8 cellular contexts compared by ENCODE assay signal in the genomic region with DNA sequence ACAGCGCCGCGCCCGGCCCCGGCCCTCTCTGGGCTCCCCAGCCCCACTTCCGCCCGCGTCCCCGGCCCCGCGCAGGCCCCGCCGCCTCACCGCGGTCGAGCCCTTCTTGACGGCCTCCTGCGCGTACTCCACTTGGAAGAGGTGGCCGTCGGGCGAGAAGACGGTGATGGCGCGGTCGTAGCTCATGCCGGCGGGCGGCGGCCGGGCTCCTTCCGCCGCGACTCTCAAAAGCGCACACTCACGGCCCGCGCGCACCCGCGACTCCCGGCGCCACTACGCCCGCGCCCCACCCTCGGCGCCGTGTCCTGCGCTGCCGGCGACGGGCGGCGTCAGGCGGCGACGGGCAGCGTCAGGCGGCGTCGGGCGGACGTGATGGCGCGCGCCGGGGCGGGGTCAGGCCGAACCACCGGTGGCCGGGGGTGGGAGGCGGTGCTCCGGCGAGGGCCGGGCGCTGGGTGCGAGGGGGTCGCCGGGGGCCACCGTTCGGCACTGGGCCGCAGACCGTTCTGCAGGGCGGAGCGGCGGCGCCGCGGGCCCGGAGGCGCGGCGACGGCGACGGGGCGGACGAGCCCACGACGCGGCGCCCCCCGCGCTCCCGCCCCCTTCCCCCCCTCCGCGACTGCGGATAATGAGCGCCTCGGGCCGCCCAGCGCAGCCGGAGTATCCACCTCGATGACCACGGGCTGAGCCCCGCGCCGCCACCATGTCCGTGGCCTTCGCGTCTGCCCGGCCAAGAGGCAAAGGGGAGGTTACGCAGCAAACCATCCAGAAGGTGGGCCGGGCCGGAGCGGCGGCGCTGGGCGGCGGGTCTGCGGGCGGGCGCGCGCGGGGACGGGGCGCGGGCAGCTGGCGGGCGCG. TPM values are rescaled to one million over a fixed set of nuclear protein-coding genes. Genes with fewer than 3 reads are reported as not detected.
DNase-seq lines count a peak whose midpoint lies in the region; ATAC-seq and TF ChIP-seq lines count a peak whose summit lies in the region.

TSS of gene PSMA7 (minus strand) at position 277 of the 858 bp plus-strand sequence. CDS start at position 186, 91 bp downstream.
TSS of gene SS18L1 (plus strand) at position 652 of the 858 bp plus-strand sequence. CDS start at position 704, 52 bp downstream.

- H3K4me2 ChIP-seq in KMS-11 = peak within 1 kb of the TSS; percentile 100

- no peak within 1 kb of the TSS for H3K4me3 ChIP-seq in KMS-11 (IDR thresholded peaks at IDR 0.05; ENCODE audit: insufficient read depth, low read depth, low read length)
- H3K4me3 ChIP-seq in SJSA1 = peak within 1 kb of the TSS; percentile 100
- peak within 1 kb of the TSS; percentile 96 for H3K4me3 ChIP-seq in suprapubic skin

- TF ChIP-seq POLR2A in suprapubic skin (IDR thresholded peaks at IDR 0.05) = peak; percentile 71 to 76

- DNase-seq in Daoy (ENCODE audit: low read depth) (peak; percentile 93), SJSA1 (ENCODE audit: low read depth in 1 of 2, low spot score in 2 of 2) (peak; percentile 77 to 83), globus pallidus (ENCODE audit: low spot score) (peak; percentile 90), omental fat pad (ENCODE audit: low spot score) (no peak), suprapubic skin (ENCODE audit: low spot score in 2 of 2) (peak; percentile 88 to 91)
- peak; percentile 86 for DNase-seq in activated naive CD4-positive, alpha-beta T cell treated with Interleukin-2 at 50 U/mL for 16 hours

- H3K36me3 ChIP-seq in KMS-11 (ENCODE audit: insufficient read depth) (peaks cover 16% of the 10 kb centered on the region; the same call in 1 of the 2 replicates), SJSA1 (peaks cover 66% of the 10 kb centered on the region), suprapubic skin (peaks cover 17% of the 10 kb centered on the region)

- H3K4me1 ChIP-seq in KMS-11 (ENCODE audit: low read depth, poor library complexity, severe bottlenecking) (peaks cover 24% of the 10 kb centered on the region), SJSA1 (replicated peaks) (peaks cover 27% of the 10 kb centered on the region), suprapubic skin (peaks cover 47% of the 10 kb centered on the region)

- no peaks in the 10 kb centered on the region for H3K27me3 ChIP-seq in KMS-11 (ENCODE audit: insufficient read depth, low read depth)
- no peaks in the 10 kb centered on the region for H3K27me3 ChIP-seq in SJSA1 (replicated peaks)
- H3K27me3 ChIP-seq in suprapubic skin = no peaks in the 10 kb centered on the region

- ATAC-seq in GM21723 (IDR thresholded peaks at IDR 0.05; ENCODE audit: unreplicated experiment) (peak; percentile 71), omental fat pad (ENCODE audit: low FRiP score) (peak; percentile 88)

- H4K20me1 ChIP-seq in KMS-11 (ENCODE audit: insufficient read depth) = peaks cover 28% of the 10 kb centered on the region

- 0 out of 2 replicates have a peak within 1 kb of the TSS, but pooled peaks have one; percentile 18 for H2AFZ ChIP-seq in KMS-11 (ENCODE audit: low read depth)

- H3K79me2 ChIP-seq in KMS-11 (ENCODE audit: insufficient read depth, low read depth) = peaks cover 78% of the 10 kb centered on the region

- WGBS in suprapubic skin = no CpG with 5 or more reads among the region's 143 CpGs

- no peak for TF ChIP-seq EP300 in suprapubic skin (IDR thresholded peaks at IDR 0.05)

- peak within 1 kb of the TSS; percentile 64 for H3K27ac ChIP-seq in KMS-11
- peak within 1 kb of the TSS; percentile 96 for H3K27ac ChIP-seq in SJSA1
- peak within 1 kb of the TSS; percentile 99 for H3K27ac ChIP-seq in suprapubic skin

- H3K9me3 ChIP-seq in SJSA1 (replicated peaks) = peaks cover 7% of the 10 kb centered on the region; the same call in 1 of the 2 replicates
- no peaks in the 10 kb centered on the region for H3K9me3 ChIP-seq in suprapubic skin

- peak within 1 kb of the TSS; percentile 87 for H3K9ac ChIP-seq in KMS-11

- no peak for TF ChIP-seq CTCF in KMS-11 (conservative IDR thresholded peaks at IDR 0.05; ENCODE audit: low read depth, low read length)
- no peak for TF ChIP-seq CTCF in omental fat pad (IDR thresholded peaks at IDR 0.05)
- no peak for TF ChIP-seq CTCF in suprapubic skin (IDR thresholded peaks at IDR 0.05)

RNA-seq across cellular contexts. Expression of gene PSMA7, which starts in this region (rescaled TPM):
- total RNA-seq in Daoy (2014; rRNA removed; shearing (Covaris generic)) = 722 and 899 TPM in 2 replicates
- total RNA-seq in SJSA1 (2014; rRNA removed; shearing (Covaris generic)) = 782 and 1,103 TPM in 2 replicates
- total RNA-seq in omental fat pad (100 to 1,000 TPM; 345 to 725 (median 409) TPM), suprapubic skin (100 to 1,000 TPM; 163 to 226 (median 208) TPM)

RNA-seq across cellular contexts. Expression of gene SS18L1, which starts in this region (rescaled TPM):
- total RNA-seq in Daoy (2014; rRNA removed; shearing (Covaris generic)) = 10.1 and 10.3 TPM in 2 replicates
- total RNA-seq in SJSA1 (2014; rRNA removed; shearing (Covaris generic)) = 5.2 and 14.2 TPM in 2 replicates
- total RNA-seq in omental fat pad (10 to 100 TPM; 10.3 to 23.4 (median 12.3) TPM), suprapubic skin (10 to 100 TPM; 23.3 to 81.1 (median 26.9) TPM)
